Comparison of ENCODE assay signal across 30 cellular contexts in the genomic region with DNA sequence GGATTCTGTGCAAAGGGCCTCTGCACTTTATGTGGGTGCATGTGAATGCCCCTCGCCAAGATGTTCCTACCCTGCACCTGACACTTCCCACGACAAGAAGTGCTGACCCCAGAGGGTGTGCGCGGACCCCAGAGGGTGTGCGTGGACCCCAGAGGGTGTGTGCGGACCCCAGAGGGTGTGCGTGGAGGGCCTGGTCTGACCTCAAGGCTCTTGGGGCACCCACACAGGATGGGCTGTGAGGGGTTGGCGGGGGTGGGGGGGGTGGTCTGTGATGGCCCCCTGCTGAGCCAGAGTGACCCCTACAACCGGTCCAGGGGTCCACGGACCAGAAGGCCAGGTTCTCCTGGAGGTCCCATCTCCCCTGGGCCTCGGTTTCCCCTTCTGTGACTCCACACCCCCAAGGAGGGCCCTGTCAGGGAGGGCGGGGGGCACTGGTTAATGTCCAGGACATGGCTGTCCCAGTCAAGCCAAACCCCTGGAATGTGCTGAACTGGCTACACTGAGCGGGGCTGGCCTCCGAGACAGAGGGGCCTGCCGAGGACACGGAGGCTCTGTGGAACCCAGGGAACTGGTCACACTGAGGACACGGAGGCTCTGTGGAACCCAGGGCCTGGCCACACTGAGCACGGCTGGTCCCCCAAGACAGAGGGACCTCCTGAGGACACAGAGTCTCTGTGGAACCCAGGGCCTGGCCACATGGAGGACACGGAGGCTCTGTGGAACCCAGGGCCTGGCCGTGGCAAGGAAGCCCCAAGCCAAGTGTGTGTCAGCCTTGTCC. TPM values are rescaled to one million over a fixed set of nuclear protein-coding genes. Genes with fewer than 3 reads are reported as not detected.
DNase-seq lines count a peak whose midpoint lies in the region; ATAC-seq, FAIRE-seq and TF ChIP-seq lines count a peak whose summit lies in the region.
"Had no signal": no experiment of that assay in that cellular context is flagged by ENCODE, and none has a peak within 500 bp of the region (broad histone marks: within the 10 kb centered on the region; RNA-seq: fewer than 3 reads in every experiment).

No MANE protein-coding gene starts in this region.

- TF ChIP-seq CTCF in kidney (IDR thresholded peaks at IDR 0.05; ENCODE audit: borderline replicate concordance, extremely low read depth, insufficient read depth) (no peak), upper lobe of right lung (IDR thresholded peaks at IDR 0.05) (no peak), WERI-Rb-1 (IDR thresholded peaks at IDR 0.05; ENCODE audit: low read depth, low read length) (no peak)

- no peak for FAIRE-seq in kidney (lab: Jason Lieb, UNC)
- FAIRE-seq: D721Med, RCC 7860 had no signal

- H3K27ac ChIP-seq in kidney (ENCODE audit: low read depth in 2 of 2, low read length in 2 of 2) (no peak overlapping the region), upper lobe of right lung (no peak overlapping the region), WERI-Rb-1 (no peak overlapping the region)
- H3K27ac ChIP-seq: ascending aorta, coronary artery, transverse colon had no signal

- no peaks in the 10 kb centered on the region for H3K27me3 ChIP-seq in H7 (ENCODE audit: control insufficient read depth, insufficient read depth, low read length)
- H3K27me3 ChIP-seq in upper lobe of right lung = no peaks in the 10 kb centered on the region
- no peaks in the 10 kb centered on the region for H3K27me3 ChIP-seq in WERI-Rb-1 (ENCODE audit: insufficient read depth, low read depth, severe bottlenecking)
- H3K27me3 ChIP-seq: ascending aorta, transverse colon had no signal

- intact Hi-C loops in kidney (cut with DNase I) = no loop called here
- intact Hi-C loops in upper lobe of right lung (cut with DNase I) = no loop called here

- no peak overlapping the region for H3K4me3 ChIP-seq in H7 (ENCODE audit: insufficient read depth, low read depth, low read length)
- no peak overlapping the region for H3K4me3 ChIP-seq in kidney (ENCODE audit: low read length in 2 of 2)
- H3K4me3 ChIP-seq in upper lobe of right lung = no peak overlapping the region
- no peak overlapping the region for H3K4me3 ChIP-seq in WERI-Rb-1 (ENCODE audit: low read depth, low read length)
- H3K4me3 ChIP-seq: ascending aorta, coronary artery, HAP-1, transverse colon had no signal

- H3K36me3 ChIP-seq in H7 (replicated peaks; ENCODE audit: control insufficient read depth, insufficient read depth, low read length) = no peaks in the 10 kb centered on the region
- H3K36me3 ChIP-seq in kidney (ENCODE audit: control insufficient read depth in 1 of 2, insufficient read depth in 2 of 2, low read length in 2 of 2) = no peaks in the 10 kb centered on the region
- no peaks in the 10 kb centered on the region for H3K36me3 ChIP-seq in upper lobe of right lung
- H3K36me3 ChIP-seq in WERI-Rb-1 = no peaks in the 10 kb centered on the region
- H3K36me3 ChIP-seq: ascending aorta, HAP-1, transverse colon had no signal

- peak; percentile 55 for DNase-seq in activated CD8-positive, alpha-beta memory T cell treated with anti-CD3 and anti-CD28 coated beads for 24 hours
- no peak for DNase-seq in activated CD8-positive, alpha-beta memory T cell treated with anti-CD3 and anti-CD28 coated beads, Interleukin-2, amount 50 U/mL, for 48 hours
- DNase-seq in H7 = peak; percentile 60
- peak; percentile 64 for DNase-seq in kidney
- DNase-seq in upper lobe of right lung = peak; percentile 57
- DNase-seq in NCI-H510A treated with DMSO at 0.1 percent for 48 hours (lab: John Stamatoyannopoulos, UW) = no peak
- no peak for DNase-seq in NCI-H524 (lab: John Stamatoyannopoulos, UW)
- DNase-seq in WERI-Rb-1 = no peak
- DNase-seq: 8988T; activated CD4-positive, alpha-beta T cell treated with anti-CD3 and anti-CD28 coated beads, Interleukin-2, amount 10 ng/mL, durations not matched to agents 7 days and 5 days; activated gamma-delta T cell; activated naive CD8-positive, alpha-beta T cell treated with anti-CD3 and anti-CD28 coated beads for 36 hours; activated T-cell treated with anti-CD3 and anti-CD28 coated beads, Interleukin-2, amount 50 U/mL, for 4 hours; CD4-positive, alpha-beta T cell; DND-41; effector memory CD4-positive, alpha-beta T cell; NCI-H1436; NCI-H226; NCI-H748 treated with DMSO at 0.1 percent for 48 hours; stimulated activated CD4-positive, alpha-beta T cell treated with anti-CD3 and anti-CD28 coated beads, Interleukin-4, amount 100 ng/mL, for 24 hours; transverse colon had no signal

- H3K9me3 ChIP-seq in kidney (ENCODE audit: control insufficient read depth in 1 of 2, low read length in 2 of 2) = no peaks in the 10 kb centered on the region
- no peaks in the 10 kb centered on the region for H3K9me3 ChIP-seq in upper lobe of right lung
- no peaks in the 10 kb centered on the region for H3K9me3 ChIP-seq in WERI-Rb-1 (ENCODE audit: severe bottlenecking)
- H3K9me3 ChIP-seq: ascending aorta, HAP-1, transverse colon had no signal

- H3K4me1 ChIP-seq in kidney (ENCODE audit: control insufficient read depth in 1 of 2, insufficient read depth in 1 of 2, low read depth in 1 of 2, low read length in 2 of 2) (peaks cover 0 to 4% of the 10 kb centered on the region in 2 donors), upper lobe of right lung (no peaks in the 10 kb centered on the region)
- H3K4me1 ChIP-seq: HAP-1 had no signal

- H3K9ac ChIP-seq in kidney (ENCODE audit: low read length in 2 of 2) = no peak overlapping the region

- no peak for ATAC-seq in upper lobe of right lung
- ATAC-seq: activated T-cell treated with anti-CD3 and anti-CD28 coated beads, Interleukin-2, amount 50 U/mL, for 4 hours had no signal

RNA-seq across cellular contexts. Expression of a gene that starts 3.1 kb away (rescaled TPM):
- 0.41 TPM in 1 of 2 replicates, not detected in the other for total RNA-seq in H7 (2014; rRNA removed; shearing (Covaris generic))
- total RNA-seq in kidney (0.76 TPM), upper lobe of right lung (0.23 TPM)
- 2.8 TPM for polyA plus RNA-seq in kidney (ENCODE audit: insufficient read depth, low read depth, low replicate concordance)
- total RNA-seq: ascending aorta, epithelial cell of proximal tubule, sciatic nerve had no signal

RNA-seq across cellular contexts. Expression of a gene that starts 35.5 kb away (rescaled TPM):
- 0.14 TPM in 1 of 2 replicates, not detected in the other for total RNA-seq in H7 (2014; rRNA removed; shearing (Covaris generic))
- 0.19 TPM for total RNA-seq in kidney
- polyA plus RNA-seq in kidney (ENCODE audit: insufficient read depth, low read depth, low replicate concordance) = 0.39 TPM
- total RNA-seq in upper lobe of right lung = not detected
- total RNA-seq: activated CD4-positive, alpha-beta T cell treated with anti-CD3 and anti-CD28 coated beads, Interleukin-2, amount 10 ng/mL, durations not matched to agents 7 days and 5 days; ascending aorta; epithelial cell of proximal tubule; glomerular endothelial cell; sciatic nerve had no signal

RNA-seq across cellular contexts. Expression of a gene that starts 46.6 kb away (rescaled TPM):
- total RNA-seq in H7 (2014; rRNA removed; shearing (Covaris generic)) = 1.0 and 2.8 TPM in 2 replicates
- total RNA-seq in kidney = 1.6 TPM
- 0.49 TPM for polyA plus RNA-seq in kidney (ENCODE audit: insufficient read depth, low read depth, low replicate concordance)
- total RNA-seq in upper lobe of right lung = 1.8 TPM
- total RNA-seq: ascending aorta, glomerular endothelial cell had no signal

RNA-seq across cellular contexts. Expression of a gene that starts 57.4 kb away (rescaled TPM):
- not detected in 2 replicates for total RNA-seq in H7 (2014; rRNA removed; shearing (Covaris generic))
- total RNA-seq in kidney (0.13 TPM), upper lobe of right lung (not detected)
- polyA plus RNA-seq in kidney (ENCODE audit: insufficient read depth, low read depth, low replicate concordance) = not detected
- total RNA-seq: activated CD4-positive, alpha-beta T cell treated with anti-CD3 and anti-CD28 coated beads, Interleukin-2, amount 10 ng/mL, durations not matched to agents 7 days and 5 days; ascending aorta; epithelial cell of proximal tubule; glomerular endothelial cell; left lobe of liver; sciatic nerve had no signal

Comparison
In these comparisons a context has a peak if more than half of its experiments do, and no peak if none do; other contexts are left out.
1. DNase-seq: peak in activated CD8-positive, alpha-beta memory T cell treated with anti-CD3 and anti-CD28 coated beads for 24 hours (single experiment), H7 (single experiment), kidney (single experiment) and upper lobe of right lung (single experiment); none in activated CD8-positive, alpha-beta memory T cell treated with anti-CD3 and anti-CD28 coated beads, Interleukin-2, amount 50 U/mL, for 48 hours (single experiment), NCI-H510A treated with DMSO at 0.1 percent for 48 hours (single experiment), NCI-H524 (0 of 2) and WERI-Rb-1 (single experiment).